ENCODE assay signal across 23 cellular contexts in the genomic region with DNA sequence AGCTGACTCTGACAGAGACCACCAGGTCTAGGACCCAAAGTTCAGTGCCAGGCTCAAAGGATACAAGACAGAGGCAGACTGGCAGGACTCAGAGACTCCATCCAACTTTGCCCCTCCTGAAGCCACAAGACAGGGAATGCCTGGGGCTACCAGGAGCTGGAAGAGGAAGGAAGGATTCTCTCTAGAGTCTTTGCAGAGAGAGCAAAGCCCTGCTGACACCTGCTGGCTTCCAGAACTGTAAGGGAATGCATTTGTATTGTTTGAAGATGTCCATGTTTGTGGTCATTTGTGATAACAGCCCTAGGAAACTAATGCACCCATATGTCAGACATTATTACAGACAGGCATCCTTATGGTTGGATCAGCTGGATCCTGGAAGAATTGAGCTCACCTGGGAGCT.
"Had no signal": no experiment of that assay in that cellular context is flagged by ENCODE, and none has a peak within 500 bp of the region (broad histone marks: within the 10 kb centered on the region; RNA-seq: fewer than 3 reads in every experiment).

No MANE protein-coding gene starts in this region.

- H3K36me3 ChIP-seq: pancreas, right atrium auricular region, suprapubic skin, transverse colon had no signal

- ATAC-seq: activated CD4-positive, CD25-positive, alpha-beta regulatory T cell treated with anti-CD3 and anti-CD28 coated beads, Interleukin-2, amount 50 U/mL, for 24 hours; activated CD8-positive, alpha-beta memory T cell treated with anti-CD3 and anti-CD28 coated beads, Interleukin-2, amount 10 ng/mL, durations not matched to agents 7 days and 5 days; body of pancreas; pancreas; psoas muscle; T-helper 17 cell had no signal

- H3K36me3 Mint-ChIP-seq: activated CD8-positive, alpha-beta memory T cell treated with anti-CD3 and anti-CD28 coated beads, Interleukin-2, amount 10 ng/mL, durations not matched to agents 7 days and 5 days; memory B cell had no signal

- H3K4me3 Mint-ChIP-seq: activated CD4-positive, alpha-beta memory T cell treated with anti-CD3 and anti-CD28 coated beads, Interleukin-2, amount 10 ng/mL, durations not matched to agents 7 days and 5 days; activated CD4-positive, alpha-beta T cell treated with anti-CD3 and anti-CD28 coated beads, Interleukin-2, amount 10 ng/mL, durations not matched to agents 24 days and 14 days; activated CD8-positive, alpha-beta memory T cell treated with anti-CD3 and anti-CD28 coated beads, Interleukin-2, amount 10 ng/mL, durations not matched to agents 7 days and 5 days; activated T-helper 1 cell treated with anti-CD3 and anti-CD28 coated beads, Interleukin-12 subunit alpha, Interleukin-12 subunit beta, Interleukin-2, Interleukin-4 antibody, amounts not matched to agents 30 ng/mL and 10 ng/mL and 1 ng/mL, durations not matched to agents 14 hours and 24 hours and 36 hours; dendritic cell treated with granulocyte-macrophage colony-stimulating factor and Interleukin-4, amounts not matched to agents 40 ng/mL and 50 ng/mL, for 4 days; memory B cell; nephron; stimulated activated naive CD8-positive, alpha-beta T cell treated with anti-CD3 and anti-CD28 coated beads, Interleukin-15, Interleukin-2, amounts not matched to agents 100 ng/mL and 50 ng/mL, for 24 hours; T-helper 17 cell had no signal

- H3K27me3 Mint-ChIP-seq: dendritic cell treated with granulocyte-macrophage colony-stimulating factor and Interleukin-4, amounts not matched to agents 40 ng/mL and 50 ng/mL, for 4 days; memory B cell; stimulated activated naive CD8-positive, alpha-beta T cell treated with anti-CD3 and anti-CD28 coated beads, Interleukin-15, Interleukin-2, amounts not matched to agents 100 ng/mL and 50 ng/mL, for 24 hours had no signal

- H3K4me1 ChIP-seq: body of pancreas, pancreas, psoas muscle, right atrium auricular region, suprapubic skin, transverse colon had no signal

- DNase-seq: activated CD4-positive, alpha-beta memory T cell treated with anti-CD3 and anti-CD28 coated beads, Interleukin-2, amount 10 ng/mL, durations not matched to agents 7 days and 5 days; activated CD4-positive, alpha-beta T cell treated with anti-CD3 and anti-CD28 coated beads, Interleukin-2, amount 10 ng/mL, durations not matched to agents 24 days and 14 days; activated CD8-positive, alpha-beta memory T cell treated with anti-CD3 and anti-CD28 coated beads, Interleukin-2, amount 10 ng/mL, durations not matched to agents 7 days and 5 days; activated gamma-delta T cell; activated naive CD4-positive, alpha-beta T cell treated with anti-CD3 and anti-CD28 coated beads, Interleukin-2, amount 50 U/mL, for 16 hours; anterior cingulate cortex; body of pancreas; caudate nucleus; effector CD4-positive, alpha-beta T cell; pancreas; psoas muscle; stimulated activated CD4-positive, alpha-beta T cell treated with anti-CD3 and anti-CD28 coated beads, Interleukin-12 subunit alpha, Interleukin-12 subunit beta, amount 100 ng/mL, for 4 hours; stimulated activated CD4-positive, alpha-beta T cell treated with anti-CD3 and anti-CD28 coated beads, Interleukin-4, amount 100 ng/mL, for 4 hours; T-helper 17 cell; transverse colon had no signal

- H3K27me3 ChIP-seq: body of pancreas, pancreas, right atrium auricular region, transverse colon had no signal

- H3K4me1 Mint-ChIP-seq: activated CD4-positive, alpha-beta T cell treated with anti-CD3 and anti-CD28 coated beads, Interleukin-2, amount 10 ng/mL, durations not matched to agents 24 days and 14 days; nephron had no signal

- H3K27ac Mint-ChIP-seq: activated CD4-positive, alpha-beta memory T cell treated with anti-CD3 and anti-CD28 coated beads, Interleukin-2, amount 10 ng/mL, durations not matched to agents 7 days and 5 days; activated CD4-positive, alpha-beta T cell treated with anti-CD3 and anti-CD28 coated beads, Interleukin-2, amount 10 ng/mL, durations not matched to agents 24 days and 14 days; activated CD8-positive, alpha-beta memory T cell treated with anti-CD3 and anti-CD28 coated beads, Interleukin-2, amount 10 ng/mL, durations not matched to agents 7 days and 5 days; activated T-helper 1 cell treated with anti-CD3 and anti-CD28 coated beads, Interleukin-12 subunit alpha, Interleukin-12 subunit beta, Interleukin-2, Interleukin-4 antibody, amounts not matched to agents 30 ng/mL and 10 ng/mL and 1 ng/mL, durations not matched to agents 14 hours and 24 hours and 36 hours; dendritic cell treated with granulocyte-macrophage colony-stimulating factor and Interleukin-4, amounts not matched to agents 40 ng/mL and 50 ng/mL, for 4 days; memory B cell; nephron; stimulated activated naive CD8-positive, alpha-beta T cell treated with anti-CD3 and anti-CD28 coated beads, Interleukin-15, Interleukin-2, amounts not matched to agents 100 ng/mL and 50 ng/mL, for 24 hours; T-helper 17 cell had no signal

- H3K9me3 ChIP-seq: body of pancreas, pancreas, psoas muscle, right atrium auricular region, transverse colon had no signal

- H3K4me3 ChIP-seq: body of pancreas, pancreas, psoas muscle, right atrium auricular region, suprapubic skin, transverse colon had no signal

- H3K27ac ChIP-seq: body of pancreas, pancreas, psoas muscle, right atrium auricular region, suprapubic skin, transverse colon had no signal

- H3K9me3 Mint-ChIP-seq: activated T-helper 1 cell treated with anti-CD3 and anti-CD28 coated beads, Interleukin-12 subunit alpha, Interleukin-12 subunit beta, Interleukin-2, Interleukin-4 antibody, amounts not matched to agents 30 ng/mL and 10 ng/mL and 1 ng/mL, durations not matched to agents 14 hours and 24 hours and 36 hours had no signal
